ENCODE assay signal across 8 cellular contexts in the genomic region with DNA sequence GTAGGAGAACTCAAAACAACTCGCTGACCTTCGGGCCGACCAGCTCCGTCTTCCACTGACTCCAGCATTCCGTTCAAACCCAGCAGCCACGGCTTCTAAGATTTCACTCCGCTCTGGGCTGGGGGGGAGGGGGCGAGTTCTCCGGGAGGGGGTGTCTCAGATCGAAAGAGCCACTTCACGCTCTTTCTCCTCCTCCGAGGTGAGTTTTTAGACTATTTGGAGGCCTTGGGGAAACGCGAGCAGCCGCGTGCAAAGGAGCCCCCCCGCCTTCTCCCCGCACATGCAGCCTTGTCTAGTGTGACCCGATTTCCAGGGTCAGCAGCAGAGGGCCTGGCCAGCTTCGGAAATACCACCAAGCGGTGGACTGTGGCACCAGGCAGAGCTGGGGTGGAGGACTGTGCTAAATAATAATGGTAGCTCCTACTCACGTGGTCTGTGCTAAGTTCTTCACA.
A peak's percentile ranks its signal among the peaks of the same experiment; 100 is the strongest.
DNase-seq lines count a peak whose midpoint lies in the region; ATAC-seq and TF ChIP-seq lines count a peak whose summit lies in the region.

No MANE protein-coding gene starts in this region.

- RAD21 ChIA-PET in HCT116 (lab: Charles Lee; ENCODE audit: low non-redundant PET in 1 of 2, low total read pairs in 2 of 2, uncharacterized antibody in 2 of 2, unreplicated experiment in 2 of 2), result interaction anchor here in 1 of 2 experiments (0.6 to 0.7 kb wide), 3 partner anchors 194 to 360 kb away, joined by 3 to 6 read pairs (median 4); no protein-coding TSS in a partner anchor

- no TSS peak for BruUV-seq in HCT116 (replicated peaks; lab: Mats Ljungman, UMichigan)

- no peaks in the 10 kb centered on the region for H3K9me3 ChIP-seq in HCT116 (ENCODE audit: control insufficient read depth in 1 of 2, insufficient read depth in 1 of 2, low read depth in 1 of 2, low read length in 2 of 2)
- no peaks in the 10 kb centered on the region for H3K9me3 ChIP-seq in right cardiac atrium (ENCODE audit: control insufficient read depth, low read length)

- H3K36me3 Mint-ChIP-seq in activated naive CD4-positive, alpha-beta T cell treated with anti-CD3 and anti-CD28 coated beads for 36 hours (ENCODE audit: low read depth), result peaks cover 5% of the 10 kb centered on the region

- WGBS in right cardiac atrium, result 3% methylated on average over 22 of the region's 22 CpGs

- no peaks in the 10 kb centered on the region for H3K9me2 ChIP-seq in HCT116 (ENCODE audit: insufficient read depth)

- H3K36me3 ChIP-seq in HCT116 (ENCODE audit: control insufficient read depth in 1 of 2, insufficient read depth in 2 of 2, low read length in 2 of 2), result no peaks in the 10 kb centered on the region

- H4K20me1 ChIP-seq in HCT116 (ENCODE audit: insufficient read depth), result no peaks in the 10 kb centered on the region

- peaks cover 16 to 49% of the 10 kb centered on the region in 2 experiments for H3K4me1 ChIP-seq in HCT116 (ENCODE audit: control insufficient read depth in 1 of 2, insufficient read depth in 2 of 2, low read length in 2 of 2)
- peaks cover 5% of the 10 kb centered on the region for H3K4me1 ChIP-seq in right cardiac atrium (ENCODE audit: control insufficient read depth, insufficient read depth, low read length)

- H3K27me3 ChIP-seq in HCT116 (ENCODE audit: insufficient read depth, low read length), result no peaks in the 10 kb centered on the region
- H3K27me3 ChIP-seq in right cardiac atrium (ENCODE audit: control insufficient read depth, insufficient read depth), result no peaks in the 10 kb centered on the region

- H3K4me1 Mint-ChIP-seq in activated naive CD4-positive, alpha-beta T cell treated with anti-CD3 and anti-CD28 coated beads for 36 hours (ENCODE audit: low read depth), result peaks cover 19% of the 10 kb centered on the region

- ATAC-seq in HCT116 (0 out of 2 replicates have a peak, but pooled peaks have one; percentile 5), right cardiac atrium (peak in 1 of 2 donors; percentile 12), GM21367 (IDR thresholded peaks at IDR 0.05; ENCODE audit: unreplicated experiment) (no peak)

- CTCF ChIA-PET in AG04449 (lab: Yijun Ruan, JAX), result interaction anchor here (1.0 to 1.8 kb wide), 3 partner anchors 9 to 17 kb away, joined by 3 to 5 read pairs (median 4); no protein-coding TSS in a partner anchor
- CTCF ChIA-PET in HCT116 (lab: Charles Lee), result interaction anchor here (0.8 to 1.3 kb wide), 3 partner anchors 9 to 291 kb away, joined by 3 to 4 read pairs (median 3); no protein-coding TSS in a partner anchor
- CTCF ChIA-PET in activated naive CD4-positive, alpha-beta T cell treated with anti-CD3 and anti-CD28 coated beads for 36 hours (lab: Charles Lee), result interaction anchor here (1.2 kb wide), 1 partner anchor 61 kb away, joined by 3 read pairs; no protein-coding TSS in a partner anchor

- no peak for TF ChIP-seq CTCF in AG04449 (IDR thresholded peaks at IDR 0.05; ENCODE audit: insufficient read depth, low read length, missing control alignments)
- TF ChIP-seq CTCF in HCT116 (IDR thresholded peaks at IDR 0.05 in 2 of 3, conservative IDR thresholded peaks at IDR 0.05 in 1 of 3; ENCODE audit: borderline replicate concordance in 1 of 3, insufficient read depth in 1 of 3, low read depth in 2 of 3, low read length in 2 of 3), result peak in 1 of 3 experiments; percentile 4; a peak in 1 of 6 replicates

- H3K27me3 Mint-ChIP-seq in activated naive CD4-positive, alpha-beta T cell treated with anti-CD3 and anti-CD28 coated beads for 36 hours (ENCODE audit: low read depth), result no peaks in the 10 kb centered on the region

- TF ChIP-seq POLR2A in HCT116 (IDR thresholded peaks at IDR 0.05; ENCODE audit: borderline replicate concordance, extremely low read depth, insufficient read depth, insufficient read length), result no peak

- peak overlapping the region; percentile 83 for H3K9ac ChIP-seq in HCT116 (ENCODE audit: low read length)

- POLR2A ChIA-PET in AG04449 (lab: Yijun Ruan, JAX), result no interaction called here
- POLR2A ChIA-PET in HCT116 (lab: Charles Lee), result interaction anchor here (0.6 to 1.8 kb wide), 7 partner anchors 9 to 403 kb away, joined by 3 to 10 read pairs (median 3); a partner anchor contains a TSS

- peaks cover 10% of the 10 kb centered on the region for H3K79me2 ChIP-seq in HCT116 (ENCODE audit: insufficient read depth, low read length)

- peaks cover 3% of the 10 kb centered on the region for H3K9me3 Mint-ChIP-seq in activated naive CD4-positive, alpha-beta T cell treated with anti-CD3 and anti-CD28 coated beads for 36 hours

- intact Hi-C loops in HCT116 (cut with micrococcal nuclease), result loop anchor here (10.0 kb wide), 2 partner anchors 88 to 1372 kb away; a partner anchor contains a TSS
- intact Hi-C loops in activated naive CD4-positive, alpha-beta T cell treated with anti-CD3 and anti-CD28 coated beads for 36 hours (cut with micrococcal nuclease), result loop anchor here (2.0 to 10.0 kb wide), 5 partner anchors 70 to 1158 kb away; a partner anchor contains a TSS
- intact Hi-C loops in right cardiac atrium (cut with DNase I), result loop anchor here in 3 of 4 donors (5.0 to 10.0 kb wide), 3 partner anchors 88 to 362 kb away; no protein-coding TSS in a partner anchor

- peak overlapping the region; percentile 86 for H3K4me2 ChIP-seq in HCT116 (ENCODE audit: low read length)

- TF ChIP-seq RAD21 in HCT116 (IDR thresholded peaks at IDR 0.05; ENCODE audit: low read depth), result no peak

- DNase-seq in AG04449 (ENCODE audit: low read depth, low spot score) (no peak), HCT116 (ENCODE audit: low read depth, low spot score) (no peak), right cardiac atrium (peak in 2 of 3 donors; percentile 70 to 75), T-helper 9 cell (no peak), NCI-H2081 (lab: John Stamatoyannopoulos, UW) (no peak)
- peak; percentile 59 for DNase-seq in activated naive CD4-positive, alpha-beta T cell treated with anti-CD3 and anti-CD28 coated beads for 36 hours

- peak overlapping the region; percentile 50 for H3K4me3 ChIP-seq in AG04449 (ENCODE audit: low read depth, low read length)
- peak overlapping the region; percentile 48 to 60 for H3K4me3 ChIP-seq in HCT116 (replicated peaks in 1 of 2; ENCODE audit: low read depth in 1 of 2, low read length in 2 of 2)
- peak overlapping the region; percentile 73 for H3K4me3 ChIP-seq in right cardiac atrium (ENCODE audit: low read length)
- H3K4me3 ChIP-seq in skin epidermis, result peak overlapping the region; percentile 19 to 55 (median 46)

- H3K27ac ChIP-seq in HCT116 (ENCODE audit: low read depth, low read length) (peak overlapping the region; percentile 98), right cardiac atrium (ENCODE audit: low read length) (peak overlapping the region; percentile 98), skin epidermis (peak overlapping the region; percentile 88 to 98 (median 95))

- H3K27ac Mint-ChIP-seq in activated naive CD4-positive, alpha-beta T cell treated with anti-CD3 and anti-CD28 coated beads for 36 hours, result peak overlapping the region; percentile 99

- H2AFZ ChIP-seq in HCT116 (ENCODE audit: low read depth, low read length, poor library complexity, severe bottlenecking), result no peak overlapping the region

- H3K4me3 Mint-ChIP-seq in activated naive CD4-positive, alpha-beta T cell treated with anti-CD3 and anti-CD28 coated beads for 36 hours, result peak overlapping the region; percentile 91

TF ChIP-seq in HCT116, 20 proteins besides CTCF, POLR2A, EP300 and RAD21 (continues in another document):
- TF ChIP-seq FOSL1 (IDR thresholded peaks at IDR 0.05; ENCODE audit: low read depth) (no peak), SP1 (IDR thresholded peaks at IDR 0.05; ENCODE audit: low read depth) (no peak), EGR1 (IDR thresholded peaks at IDR 0.05; ENCODE audit: low read depth) (no peak), CBX3 (IDR thresholded peaks at IDR 0.05; ENCODE audit: low read depth) (no peak), POLR2AphosphoS5 (IDR thresholded peaks at IDR 0.05; ENCODE audit: low read depth, low read length) (no peak), SIN3A (IDR thresholded peaks at IDR 0.05; ENCODE audit: low read depth) (no peak), EZH2phosphoT487 (IDR thresholded peaks at IDR 0.05; ENCODE audit: borderline replicate concordance) (no peak), YY1 (IDR thresholded peaks at IDR 0.05; ENCODE audit: extremely low read depth, insufficient replicate concordance, low read depth, low read length) (no peak), ELF1 (IDR thresholded peaks at IDR 0.05; ENCODE audit: borderline replicate concordance, low read depth) (no peak), JUND (IDR thresholded peaks at IDR 0.05) (no peak)
- TF ChIP-seq, protein P1, sequence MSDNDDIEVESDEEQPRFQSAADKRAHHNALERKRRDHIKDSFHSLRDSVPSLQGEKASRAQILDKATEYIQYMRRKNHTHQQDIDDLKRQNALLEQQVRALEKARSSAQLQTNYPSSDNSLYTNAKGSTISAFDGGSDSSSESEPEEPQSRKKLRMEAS (IDR thresholded peaks at IDR 0.05), result no peak
- TF ChIP-seq, protein P2, sequence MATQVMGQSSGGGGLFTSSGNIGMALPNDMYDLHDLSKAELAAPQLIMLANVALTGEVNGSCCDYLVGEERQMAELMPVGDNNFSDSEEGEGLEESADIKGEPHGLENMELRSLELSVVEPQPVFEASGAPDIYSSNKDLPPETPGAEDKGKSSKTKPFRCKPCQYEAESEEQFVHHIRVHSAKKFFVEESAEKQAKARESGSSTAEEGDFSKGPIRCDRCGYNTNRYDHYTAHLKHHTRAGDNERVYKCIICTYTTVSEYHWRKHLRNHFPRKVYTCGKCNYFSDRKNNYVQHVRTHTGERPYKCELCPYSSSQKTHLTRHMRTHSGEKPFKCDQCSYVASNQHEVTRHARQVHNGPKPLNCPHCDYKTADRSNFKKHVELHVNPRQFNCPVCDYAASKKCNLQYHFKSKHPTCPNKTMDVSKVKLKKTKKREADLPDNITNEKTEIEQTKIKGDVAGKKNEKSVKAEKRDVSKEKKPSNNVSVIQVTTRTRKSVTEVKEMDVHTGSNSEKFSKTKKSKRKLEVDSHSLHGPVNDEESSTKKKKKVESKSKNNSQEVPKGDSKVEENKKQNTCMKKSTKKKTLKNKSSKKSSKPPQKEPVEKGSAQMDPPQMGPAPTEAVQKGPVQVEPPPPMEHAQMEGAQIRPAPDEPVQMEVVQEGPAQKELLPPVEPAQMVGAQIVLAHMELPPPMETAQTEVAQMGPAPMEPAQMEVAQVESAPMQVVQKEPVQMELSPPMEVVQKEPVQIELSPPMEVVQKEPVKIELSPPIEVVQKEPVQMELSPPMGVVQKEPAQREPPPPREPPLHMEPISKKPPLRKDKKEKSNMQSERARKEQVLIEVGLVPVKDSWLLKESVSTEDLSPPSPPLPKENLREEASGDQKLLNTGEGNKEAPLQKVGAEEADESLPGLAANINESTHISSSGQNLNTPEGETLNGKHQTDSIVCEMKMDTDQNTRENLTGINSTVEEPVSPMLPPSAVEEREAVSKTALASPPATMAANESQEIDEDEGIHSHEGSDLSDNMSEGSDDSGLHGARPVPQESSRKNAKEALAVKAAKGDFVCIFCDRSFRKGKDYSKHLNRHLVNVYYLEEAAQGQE (IDR thresholded peaks at IDR 0.05; ENCODE audit: low read depth), result no peak

Comparison
In these comparisons a context has a peak if more than half of its experiments do, and no peak if none do; other contexts are left out.
1. DNase-seq: peak in activated naive CD4-positive, alpha-beta T cell treated with anti-CD3 and anti-CD28 coated beads for 36 hours (single experiment) and right cardiac atrium (2 of 3); none in AG04449 (single experiment), HCT116 (single experiment), T-helper 9 cell (single experiment) and NCI-H2081 (0 of 2).
2. Peak in every context shown above with its lines, with median percentiles within 50 percentile points of each other: H3K4me3 ChIP-seq and H3K27ac ChIP-seq.